ENCODE assay signal across 1 cellular context in the genomic region with DNA sequence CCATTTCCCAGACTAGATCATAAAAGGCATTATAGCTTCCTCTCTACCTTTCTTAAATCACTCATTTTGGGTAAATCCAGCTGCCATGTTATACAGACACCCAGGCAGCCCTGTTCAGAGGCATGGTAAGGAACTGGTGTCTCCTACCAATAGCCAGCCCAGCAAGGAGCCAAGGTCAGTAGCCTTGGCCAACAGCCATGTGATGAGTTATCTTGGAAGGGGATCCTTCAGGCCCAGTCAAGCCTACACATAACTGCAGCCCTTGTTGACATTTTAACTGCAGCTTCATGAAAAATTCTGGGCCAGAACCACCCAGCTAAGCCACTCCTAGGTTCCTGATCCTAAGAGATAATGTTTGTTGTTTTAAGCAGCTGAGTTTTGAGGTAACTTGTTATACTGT.
TF ChIP-seq lines count a peak whose summit lies in the region.

No MANE protein-coding gene starts in this region.

TF ChIP-seq in K562, 482 proteins besides CTCF, POLR2A, EP300 and RAD21 (continued from another document and continues in another):
- TF ChIP-seq, protein P1, sequence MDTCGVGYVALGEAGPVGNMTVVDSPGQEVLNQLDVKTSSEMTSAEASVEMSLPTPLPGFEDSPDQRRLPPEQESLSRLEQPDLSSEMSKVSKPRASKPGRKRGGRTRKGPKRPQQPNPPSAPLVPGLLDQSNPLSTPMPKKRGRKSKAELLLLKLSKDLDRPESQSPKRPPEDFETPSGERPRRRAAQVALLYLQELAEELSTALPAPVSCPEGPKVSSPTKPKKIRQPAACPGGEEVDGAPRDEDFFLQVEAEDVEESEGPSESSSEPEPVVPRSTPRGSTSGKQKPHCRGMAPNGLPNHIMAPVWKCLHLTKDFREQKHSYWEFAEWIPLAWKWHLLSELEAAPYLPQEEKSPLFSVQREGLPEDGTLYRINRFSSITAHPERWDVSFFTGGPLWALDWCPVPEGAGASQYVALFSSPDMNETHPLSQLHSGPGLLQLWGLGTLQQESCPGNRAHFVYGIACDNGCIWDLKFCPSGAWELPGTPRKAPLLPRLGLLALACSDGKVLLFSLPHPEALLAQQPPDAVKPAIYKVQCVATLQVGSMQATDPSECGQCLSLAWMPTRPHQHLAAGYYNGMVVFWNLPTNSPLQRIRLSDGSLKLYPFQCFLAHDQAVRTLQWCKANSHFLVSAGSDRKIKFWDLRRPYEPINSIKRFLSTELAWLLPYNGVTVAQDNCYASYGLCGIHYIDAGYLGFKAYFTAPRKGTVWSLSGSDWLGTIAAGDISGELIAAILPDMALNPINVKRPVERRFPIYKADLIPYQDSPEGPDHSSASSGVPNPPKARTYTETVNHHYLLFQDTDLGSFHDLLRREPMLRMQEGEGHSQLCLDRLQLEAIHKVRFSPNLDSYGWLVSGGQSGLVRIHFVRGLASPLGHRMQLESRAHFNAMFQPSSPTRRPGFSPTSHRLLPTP (IDR thresholded peaks at IDR 0.05; ENCODE audit: borderline replicate concordance, extremely low read depth, insufficient read length): no peak
- TF ChIP-seq COPS2 (conservative IDR thresholded peaks at IDR 0.05) (no peak), ZNF408 (CRISPR knock-in tag; IDR thresholded peaks at IDR 0.05; ENCODE audit: low read depth) (no peak), TCFL5 (CRISPR knock-in tag; conservative IDR thresholded peaks at IDR 0.05) (no peak), FIP1L1 (IDR thresholded peaks at IDR 0.05; ENCODE audit: low read depth, low read length, poor library complexity, severe bottlenecking) (no peak), EHMT2 (IDR thresholded peaks at IDR 0.05) (peak; percentile 97), KLF10 (CRISPR knock-in tag; IDR thresholded peaks at IDR 0.05) (no peak), CBFA2T2 (conservative IDR thresholded peaks at IDR 0.05) (0 out of 2 replicates have a peak, but pooled peaks have one; percentile 14), SIRT6 (IDR thresholded peaks at IDR 0.05; ENCODE audit: low read depth, low read length) (no peak), TCF3 (CRISPR knock-in tag; IDR thresholded peaks at IDR 0.05) (0 out of 2 replicates have a peak, but pooled peaks have one; percentile 33), KAT2B (IDR thresholded peaks at IDR 0.05; ENCODE audit: low read depth, low read length) (no peak), PTRF (tag; IDR thresholded peaks at IDR 0.05) (no peak), SRSF9 (IDR thresholded peaks at IDR 0.05; ENCODE audit: borderline replicate concordance, low read depth, low read length) (no peak), ZNF146 (CRISPR knock-in tag; IDR thresholded peaks at IDR 0.05; ENCODE audit: unreplicated experiment) (no peak), BDP1 (IDR thresholded peaks at IDR 0.05; ENCODE audit: insufficient read depth, insufficient read length) (no peak), HCFC1 (IDR thresholded peaks at IDR 0.05; ENCODE audit: low read depth, low read length) (peak; percentile 39; the same call in 1 of the 2 replicates), ZNF121 (CRISPR knock-in tag; conservative IDR thresholded peaks at IDR 0.05) (no peak), HDAC1 (IDR thresholded peaks at IDR 0.05) (0 out of 4 replicates have a peak, but pooled peaks of 1 of the 2 experiments have one; percentile 21), NR2C1 (IDR thresholded peaks at IDR 0.05) (no peak), NR2C1 (tag; IDR thresholded peaks at IDR 0.05) (no peak), ZSCAN32 (CRISPR knock-in tag; IDR thresholded peaks at IDR 0.05) (no peak), RBM17 (IDR thresholded peaks at IDR 0.05; ENCODE audit: borderline replicate concordance, low read depth, low read length) (no peak), TSC22D4 (tag; IDR thresholded peaks at IDR 0.05) (no peak), C11orf30 (IDR thresholded peaks at IDR 0.05; ENCODE audit: low read depth) (no peak), RCOR1 (IDR thresholded peaks at IDR 0.05; ENCODE audit: borderline replicate concordance in 1 of 2, low read depth in 2 of 2, low read length in 2 of 2) (peak in 1 of 2 experiments; percentile 61; a peak in 1 of 4 replicates), RFX1 (IDR thresholded peaks at IDR 0.05) (no peak)
- TF ChIP-seq, protein P2, sequence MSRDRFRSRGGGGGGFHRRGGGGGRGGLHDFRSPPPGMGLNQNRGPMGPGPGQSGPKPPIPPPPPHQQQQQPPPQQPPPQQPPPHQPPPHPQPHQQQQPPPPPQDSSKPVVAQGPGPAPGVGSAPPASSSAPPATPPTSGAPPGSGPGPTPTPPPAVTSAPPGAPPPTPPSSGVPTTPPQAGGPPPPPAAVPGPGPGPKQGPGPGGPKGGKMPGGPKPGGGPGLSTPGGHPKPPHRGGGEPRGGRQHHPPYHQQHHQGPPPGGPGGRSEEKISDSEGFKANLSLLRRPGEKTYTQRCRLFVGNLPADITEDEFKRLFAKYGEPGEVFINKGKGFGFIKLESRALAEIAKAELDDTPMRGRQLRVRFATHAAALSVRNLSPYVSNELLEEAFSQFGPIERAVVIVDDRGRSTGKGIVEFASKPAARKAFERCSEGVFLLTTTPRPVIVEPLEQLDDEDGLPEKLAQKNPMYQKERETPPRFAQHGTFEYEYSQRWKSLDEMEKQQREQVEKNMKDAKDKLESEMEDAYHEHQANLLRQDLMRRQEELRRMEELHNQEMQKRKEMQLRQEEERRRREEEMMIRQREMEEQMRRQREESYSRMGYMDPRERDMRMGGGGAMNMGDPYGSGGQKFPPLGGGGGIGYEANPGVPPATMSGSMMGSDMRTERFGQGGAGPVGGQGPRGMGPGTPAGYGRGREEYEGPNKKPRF (IDR thresholded peaks at IDR 0.05; ENCODE audit: low read depth, low read length): no peak
- TF ChIP-seq, protein P3, sequence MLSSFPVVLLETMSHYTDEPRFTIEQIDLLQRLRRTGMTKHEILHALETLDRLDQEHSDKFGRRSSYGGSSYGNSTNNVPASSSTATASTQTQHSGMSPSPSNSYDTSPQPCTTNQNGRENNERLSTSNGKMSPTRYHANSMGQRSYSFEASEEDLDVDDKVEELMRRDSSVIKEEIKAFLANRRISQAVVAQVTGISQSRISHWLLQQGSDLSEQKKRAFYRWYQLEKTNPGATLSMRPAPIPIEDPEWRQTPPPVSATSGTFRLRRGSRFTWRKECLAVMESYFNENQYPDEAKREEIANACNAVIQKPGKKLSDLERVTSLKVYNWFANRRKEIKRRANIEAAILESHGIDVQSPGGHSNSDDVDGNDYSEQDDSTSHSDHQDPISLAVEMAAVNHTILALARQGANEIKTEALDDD (IDR thresholded peaks at IDR 0.05): peak; percentile 63; the same call in 1 of the 2 replicates
- TF ChIP-seq, protein P4, sequence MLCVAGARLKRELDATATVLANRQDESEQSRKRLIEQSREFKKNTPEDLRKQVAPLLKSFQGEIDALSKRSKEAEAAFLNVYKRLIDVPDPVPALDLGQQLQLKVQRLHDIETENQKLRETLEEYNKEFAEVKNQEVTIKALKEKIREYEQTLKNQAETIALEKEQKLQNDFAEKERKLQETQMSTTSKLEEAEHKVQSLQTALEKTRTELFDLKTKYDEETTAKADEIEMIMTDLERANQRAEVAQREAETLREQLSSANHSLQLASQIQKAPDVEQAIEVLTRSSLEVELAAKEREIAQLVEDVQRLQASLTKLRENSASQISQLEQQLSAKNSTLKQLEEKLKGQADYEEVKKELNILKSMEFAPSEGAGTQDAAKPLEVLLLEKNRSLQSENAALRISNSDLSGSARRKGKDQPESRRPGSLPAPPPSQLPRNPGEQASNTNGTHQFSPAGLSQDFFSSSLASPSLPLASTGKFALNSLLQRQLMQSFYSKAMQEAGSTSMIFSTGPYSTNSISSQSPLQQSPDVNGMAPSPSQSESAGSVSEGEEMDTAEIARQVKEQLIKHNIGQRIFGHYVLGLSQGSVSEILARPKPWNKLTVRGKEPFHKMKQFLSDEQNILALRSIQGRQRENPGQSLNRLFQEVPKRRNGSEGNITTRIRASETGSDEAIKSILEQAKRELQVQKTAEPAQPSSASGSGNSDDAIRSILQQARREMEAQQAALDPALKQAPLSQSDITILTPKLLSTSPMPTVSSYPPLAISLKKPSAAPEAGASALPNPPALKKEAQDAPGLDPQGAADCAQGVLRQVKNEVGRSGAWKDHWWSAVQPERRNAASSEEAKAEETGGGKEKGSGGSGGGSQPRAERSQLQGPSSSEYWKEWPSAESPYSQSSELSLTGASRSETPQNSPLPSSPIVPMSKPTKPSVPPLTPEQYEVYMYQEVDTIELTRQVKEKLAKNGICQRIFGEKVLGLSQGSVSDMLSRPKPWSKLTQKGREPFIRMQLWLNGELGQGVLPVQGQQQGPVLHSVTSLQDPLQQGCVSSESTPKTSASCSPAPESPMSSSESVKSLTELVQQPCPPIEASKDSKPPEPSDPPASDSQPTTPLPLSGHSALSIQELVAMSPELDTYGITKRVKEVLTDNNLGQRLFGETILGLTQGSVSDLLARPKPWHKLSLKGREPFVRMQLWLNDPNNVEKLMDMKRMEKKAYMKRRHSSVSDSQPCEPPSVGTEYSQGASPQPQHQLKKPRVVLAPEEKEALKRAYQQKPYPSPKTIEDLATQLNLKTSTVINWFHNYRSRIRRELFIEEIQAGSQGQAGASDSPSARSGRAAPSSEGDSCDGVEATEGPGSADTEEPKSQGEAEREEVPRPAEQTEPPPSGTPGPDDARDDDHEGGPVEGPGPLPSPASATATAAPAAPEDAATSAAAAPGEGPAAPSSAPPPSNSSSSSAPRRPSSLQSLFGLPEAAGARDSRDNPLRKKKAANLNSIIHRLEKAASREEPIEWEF (CRISPR knock-in tag; IDR thresholded peaks at IDR 0.05): no peak
- TF ChIP-seq, protein P5, sequence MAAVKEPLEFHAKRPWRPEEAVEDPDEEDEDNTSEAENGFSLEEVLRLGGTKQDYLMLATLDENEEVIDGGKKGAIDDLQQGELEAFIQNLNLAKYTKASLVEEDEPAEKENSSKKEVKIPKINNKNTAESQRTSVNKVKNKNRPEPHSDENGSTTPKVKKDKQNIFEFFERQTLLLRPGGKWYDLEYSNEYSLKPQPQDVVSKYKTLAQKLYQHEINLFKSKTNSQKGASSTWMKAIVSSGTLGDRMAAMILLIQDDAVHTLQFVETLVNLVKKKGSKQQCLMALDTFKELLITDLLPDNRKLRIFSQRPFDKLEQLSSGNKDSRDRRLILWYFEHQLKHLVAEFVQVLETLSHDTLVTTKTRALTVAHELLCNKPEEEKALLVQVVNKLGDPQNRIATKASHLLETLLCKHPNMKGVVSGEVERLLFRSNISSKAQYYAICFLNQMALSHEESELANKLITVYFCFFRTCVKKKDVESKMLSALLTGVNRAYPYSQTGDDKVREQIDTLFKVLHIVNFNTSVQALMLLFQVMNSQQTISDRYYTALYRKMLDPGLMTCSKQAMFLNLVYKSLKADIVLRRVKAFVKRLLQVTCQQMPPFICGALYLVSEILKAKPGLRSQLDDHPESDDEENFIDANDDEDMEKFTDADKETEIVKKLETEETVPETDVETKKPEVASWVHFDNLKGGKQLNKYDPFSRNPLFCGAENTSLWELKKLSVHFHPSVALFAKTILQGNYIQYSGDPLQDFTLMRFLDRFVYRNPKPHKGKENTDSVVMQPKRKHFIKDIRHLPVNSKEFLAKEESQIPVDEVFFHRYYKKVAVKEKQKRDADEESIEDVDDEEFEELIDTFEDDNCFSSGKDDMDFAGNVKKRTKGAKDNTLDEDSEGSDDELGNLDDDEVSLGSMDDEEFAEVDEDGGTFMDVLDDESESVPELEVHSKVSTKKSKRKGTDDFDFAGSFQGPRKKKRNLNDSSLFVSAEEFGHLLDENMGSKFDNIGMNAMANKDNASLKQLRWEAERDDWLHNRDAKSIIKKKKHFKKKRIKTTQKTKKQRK (IDR thresholded peaks at IDR 0.05; ENCODE audit: borderline replicate concordance, low read depth, low read length): no peak
- TF ChIP-seq, protein P6, sequence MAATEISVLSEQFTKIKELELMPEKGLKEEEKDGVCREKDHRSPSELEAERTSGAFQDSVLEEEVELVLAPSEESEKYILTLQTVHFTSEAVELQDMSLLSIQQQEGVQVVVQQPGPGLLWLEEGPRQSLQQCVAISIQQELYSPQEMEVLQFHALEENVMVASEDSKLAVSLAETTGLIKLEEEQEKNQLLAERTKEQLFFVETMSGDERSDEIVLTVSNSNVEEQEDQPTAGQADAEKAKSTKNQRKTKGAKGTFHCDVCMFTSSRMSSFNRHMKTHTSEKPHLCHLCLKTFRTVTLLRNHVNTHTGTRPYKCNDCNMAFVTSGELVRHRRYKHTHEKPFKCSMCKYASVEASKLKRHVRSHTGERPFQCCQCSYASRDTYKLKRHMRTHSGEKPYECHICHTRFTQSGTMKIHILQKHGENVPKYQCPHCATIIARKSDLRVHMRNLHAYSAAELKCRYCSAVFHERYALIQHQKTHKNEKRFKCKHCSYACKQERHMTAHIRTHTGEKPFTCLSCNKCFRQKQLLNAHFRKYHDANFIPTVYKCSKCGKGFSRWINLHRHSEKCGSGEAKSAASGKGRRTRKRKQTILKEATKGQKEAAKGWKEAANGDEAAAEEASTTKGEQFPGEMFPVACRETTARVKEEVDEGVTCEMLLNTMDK (IDR thresholded peaks at IDR 0.05; ENCODE audit: borderline replicate concordance, insufficient read depth, low read depth, low read length, poor library complexity, severe bottlenecking): no peak
- TF ChIP-seq, protein P7, sequence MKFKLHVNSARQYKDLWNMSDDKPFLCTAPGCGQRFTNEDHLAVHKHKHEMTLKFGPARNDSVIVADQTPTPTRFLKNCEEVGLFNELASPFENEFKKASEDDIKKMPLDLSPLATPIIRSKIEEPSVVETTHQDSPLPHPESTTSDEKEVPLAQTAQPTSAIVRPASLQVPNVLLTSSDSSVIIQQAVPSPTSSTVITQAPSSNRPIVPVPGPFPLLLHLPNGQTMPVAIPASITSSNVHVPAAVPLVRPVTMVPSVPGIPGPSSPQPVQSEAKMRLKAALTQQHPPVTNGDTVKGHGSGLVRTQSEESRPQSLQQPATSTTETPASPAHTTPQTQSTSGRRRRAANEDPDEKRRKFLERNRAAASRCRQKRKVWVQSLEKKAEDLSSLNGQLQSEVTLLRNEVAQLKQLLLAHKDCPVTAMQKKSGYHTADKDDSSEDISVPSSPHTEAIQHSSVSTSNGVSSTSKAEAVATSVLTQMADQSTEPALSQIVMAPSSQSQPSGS (CRISPR knock-in tag; IDR thresholded peaks at IDR 0.05): no peak
- TF ChIP-seq, protein P8, sequence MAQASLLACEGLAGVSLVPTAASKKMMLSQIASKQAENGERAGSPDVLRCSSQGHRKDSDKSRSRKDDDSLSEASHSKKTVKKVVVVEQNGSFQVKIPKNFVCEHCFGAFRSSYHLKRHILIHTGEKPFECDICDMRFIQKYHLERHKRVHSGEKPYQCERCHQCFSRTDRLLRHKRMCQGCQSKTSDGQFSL (CRISPR knock-in tag; IDR thresholded peaks at IDR 0.05): no peak
- TF ChIP-seq, protein P8 (tag; IDR thresholded peaks at IDR 0.05): no peak
- TF ChIP-seq, protein P9, sequence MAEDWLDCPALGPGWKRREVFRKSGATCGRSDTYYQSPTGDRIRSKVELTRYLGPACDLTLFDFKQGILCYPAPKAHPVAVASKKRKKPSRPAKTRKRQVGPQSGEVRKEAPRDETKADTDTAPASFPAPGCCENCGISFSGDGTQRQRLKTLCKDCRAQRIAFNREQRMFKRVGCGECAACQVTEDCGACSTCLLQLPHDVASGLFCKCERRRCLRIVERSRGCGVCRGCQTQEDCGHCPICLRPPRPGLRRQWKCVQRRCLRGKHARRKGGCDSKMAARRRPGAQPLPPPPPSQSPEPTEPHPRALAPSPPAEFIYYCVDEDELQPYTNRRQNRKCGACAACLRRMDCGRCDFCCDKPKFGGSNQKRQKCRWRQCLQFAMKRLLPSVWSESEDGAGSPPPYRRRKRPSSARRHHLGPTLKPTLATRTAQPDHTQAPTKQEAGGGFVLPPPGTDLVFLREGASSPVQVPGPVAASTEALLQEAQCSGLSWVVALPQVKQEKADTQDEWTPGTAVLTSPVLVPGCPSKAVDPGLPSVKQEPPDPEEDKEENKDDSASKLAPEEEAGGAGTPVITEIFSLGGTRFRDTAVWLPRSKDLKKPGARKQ (CRISPR knock-in tag; IDR thresholded peaks at IDR 0.05): no peak
